In the genomic region with DNA sequence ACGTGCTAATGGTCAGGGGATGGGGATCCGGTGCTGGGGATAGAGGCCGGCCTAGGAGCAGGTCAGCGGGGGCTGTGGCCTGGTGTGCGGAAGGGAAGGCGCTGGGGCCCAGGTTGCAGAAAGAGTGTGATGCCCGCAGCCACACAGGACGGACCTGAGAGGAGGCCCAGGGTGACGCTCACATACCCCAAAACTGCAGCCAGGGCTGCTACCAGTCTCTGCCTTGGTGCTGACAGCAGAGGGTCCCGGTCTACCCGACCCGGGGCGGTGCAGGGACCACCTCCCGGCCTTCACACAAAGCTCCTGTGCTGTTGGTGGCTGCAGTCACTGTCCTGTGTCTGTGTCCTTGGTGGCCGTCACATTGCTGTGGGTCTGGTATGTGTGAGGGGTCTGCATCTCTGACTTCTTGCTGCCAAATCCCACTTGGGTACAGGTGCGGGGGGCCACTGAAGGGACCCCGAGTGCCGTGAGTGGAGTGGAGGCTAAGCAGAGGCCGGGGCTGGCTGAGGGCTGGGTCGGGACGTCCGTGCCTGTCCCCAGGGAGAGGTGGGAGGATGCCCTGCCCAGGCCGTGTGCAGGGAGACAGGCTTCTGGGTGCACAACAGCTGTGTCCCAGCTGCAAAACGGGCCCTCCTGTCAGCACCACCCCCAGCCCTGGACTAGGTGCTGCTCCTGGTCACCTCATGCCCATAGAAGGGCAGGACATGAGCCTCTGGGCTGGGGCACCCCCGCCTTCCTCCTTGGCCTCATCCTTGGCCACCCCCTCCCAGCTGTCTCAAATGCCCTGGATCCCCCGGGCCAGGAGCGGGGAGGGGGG, we compare ENCODE assay signal across 1 cellular context.
A peak's percentile ranks its signal among the peaks of the same experiment; 100 is the strongest.
TF ChIP-seq lines count a peak whose summit lies in the region.

No MANE protein-coding gene starts in this region.

TF ChIP-seq in GM12878, 131 proteins besides CTCF, POLR2A, EP300 and RAD21:
- TF ChIP-seq ASH2L (IDR thresholded peaks at IDR 0.05; ENCODE audit: borderline replicate concordance, low read depth) (no peak), ZSCAN29 (IDR thresholded peaks at IDR 0.05) (no peak), SMAD5 (IDR thresholded peaks at IDR 0.05; ENCODE audit: low read depth) (0 out of 2 replicates have a peak, but pooled peaks have one; percentile 19), EZH2 (IDR thresholded peaks at IDR 0.05; ENCODE audit: borderline replicate concordance, control insufficient read depth, low read depth, low read length) (no peak), HDGF (IDR thresholded peaks at IDR 0.05) (no peak), KAT2A (conservative IDR thresholded peaks at IDR 0.05; ENCODE audit: control insufficient read depth, low read depth, low read length) (no peak), ZNF217 (IDR thresholded peaks at IDR 0.05) (0 out of 2 replicates have a peak, but pooled peaks have one; percentile 14), PML (IDR thresholded peaks at IDR 0.05; ENCODE audit: low read length) (no peak), SP1 (IDR thresholded peaks at IDR 0.05; ENCODE audit: low read depth, low read length) (peak; percentile 21), SRF (IDR thresholded peaks at IDR 0.05; ENCODE audit: low read depth in 2 of 2, low read length in 2 of 2) (peak; percentile 90 to 92), KLF5 (IDR thresholded peaks at IDR 0.05; ENCODE audit: partially characterized antibody) (no peak), PAX5 (IDR thresholded peaks at IDR 0.05; ENCODE audit: borderline replicate concordance, low read depth, low read length) (0 out of 2 replicates have a peak, but pooled peaks have one; percentile 54), EGR1 (IDR thresholded peaks at IDR 0.05; ENCODE audit: borderline replicate concordance in 1 of 2, low read depth in 2 of 2, low read length in 2 of 2) (no peak), NR2C1 (IDR thresholded peaks at IDR 0.05) (no peak), BRCA1 (IDR thresholded peaks at IDR 0.05; ENCODE audit: low read depth, low read length) (no peak), SPI1 (IDR thresholded peaks at IDR 0.05; ENCODE audit: borderline replicate concordance, insufficient read depth, low read depth, low read length) (no peak), TCF12 (IDR thresholded peaks at IDR 0.05; ENCODE audit: low read depth, low read length) (peak; percentile 98), BHLHE40 (IDR thresholded peaks at IDR 0.05; ENCODE audit: borderline replicate concordance in 1 of 2, low read depth in 2 of 2, low read length in 1 of 2) (0 out of 4 replicates have a peak, but pooled peaks have one; percentile 18 to 20), STAT1 (conservative IDR thresholded peaks at IDR 0.05) (no peak), POU2F2 (IDR thresholded peaks at IDR 0.05; ENCODE audit: borderline replicate concordance, low read depth, low read length) (no peak), TCF3 (IDR thresholded peaks at IDR 0.05; ENCODE audit: borderline replicate concordance, insufficient read depth, low read depth, low read length) (peak; percentile 97), LARP7 (IDR thresholded peaks at IDR 0.05) (peak; percentile 10; the same call in 1 of the 2 replicates), SMC3 (IDR thresholded peaks at IDR 0.05; ENCODE audit: borderline replicate concordance, low read length) (no peak), BCL11A (IDR thresholded peaks at IDR 0.05; ENCODE audit: low read depth, low read length) (no peak), POLR2AphosphoS5 (IDR thresholded peaks at IDR 0.05; ENCODE audit: low read length) (peak; percentile 90), MEF2B (IDR thresholded peaks at IDR 0.05; ENCODE audit: partially characterized antibody, poor library complexity, severe bottlenecking) (peak; percentile 87)
- TF ChIP-seq, protein P1, sequence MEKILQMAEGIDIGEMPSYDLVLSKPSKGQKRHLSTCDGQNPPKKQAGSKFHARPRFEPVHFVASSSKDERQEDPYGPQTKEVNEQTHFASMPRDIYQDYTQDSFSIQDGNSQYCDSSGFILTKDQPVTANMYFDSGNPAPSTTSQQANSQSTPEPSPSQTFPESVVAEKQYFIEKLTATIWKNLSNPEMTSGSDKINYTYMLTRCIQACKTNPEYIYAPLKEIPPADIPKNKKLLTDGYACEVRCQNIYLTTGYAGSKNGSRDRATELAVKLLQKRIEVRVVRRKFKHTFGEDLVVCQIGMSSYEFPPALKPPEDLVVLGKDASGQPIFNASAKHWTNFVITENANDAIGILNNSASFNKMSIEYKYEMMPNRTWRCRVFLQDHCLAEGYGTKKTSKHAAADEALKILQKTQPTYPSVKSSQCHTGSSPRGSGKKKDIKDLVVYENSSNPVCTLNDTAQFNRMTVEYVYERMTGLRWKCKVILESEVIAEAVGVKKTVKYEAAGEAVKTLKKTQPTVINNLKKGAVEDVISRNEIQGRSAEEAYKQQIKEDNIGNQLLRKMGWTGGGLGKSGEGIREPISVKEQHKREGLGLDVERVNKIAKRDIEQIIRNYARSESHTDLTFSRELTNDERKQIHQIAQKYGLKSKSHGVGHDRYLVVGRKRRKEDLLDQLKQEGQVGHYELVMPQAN (conservative IDR thresholded peaks at IDR 0.05), result peak; percentile 87
- TF ChIP-seq, protein P2, sequence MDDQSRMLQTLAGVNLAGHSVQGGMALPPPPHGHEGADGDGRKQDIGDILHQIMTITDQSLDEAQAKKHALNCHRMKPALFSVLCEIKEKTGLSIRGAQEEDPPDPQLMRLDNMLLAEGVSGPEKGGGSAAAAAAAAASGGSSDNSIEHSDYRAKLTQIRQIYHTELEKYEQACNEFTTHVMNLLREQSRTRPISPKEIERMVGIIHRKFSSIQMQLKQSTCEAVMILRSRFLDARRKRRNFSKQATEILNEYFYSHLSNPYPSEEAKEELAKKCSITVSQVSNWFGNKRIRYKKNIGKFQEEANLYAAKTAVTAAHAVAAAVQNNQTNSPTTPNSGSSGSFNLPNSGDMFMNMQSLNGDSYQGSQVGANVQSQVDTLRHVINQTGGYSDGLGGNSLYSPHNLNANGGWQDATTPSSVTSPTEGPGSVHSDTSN (IDR thresholded peaks at IDR 0.05; ENCODE audit: insufficient replicate concordance, low read depth, low read length), result peak; percentile 36
- TF ChIP-seq, protein P3, sequence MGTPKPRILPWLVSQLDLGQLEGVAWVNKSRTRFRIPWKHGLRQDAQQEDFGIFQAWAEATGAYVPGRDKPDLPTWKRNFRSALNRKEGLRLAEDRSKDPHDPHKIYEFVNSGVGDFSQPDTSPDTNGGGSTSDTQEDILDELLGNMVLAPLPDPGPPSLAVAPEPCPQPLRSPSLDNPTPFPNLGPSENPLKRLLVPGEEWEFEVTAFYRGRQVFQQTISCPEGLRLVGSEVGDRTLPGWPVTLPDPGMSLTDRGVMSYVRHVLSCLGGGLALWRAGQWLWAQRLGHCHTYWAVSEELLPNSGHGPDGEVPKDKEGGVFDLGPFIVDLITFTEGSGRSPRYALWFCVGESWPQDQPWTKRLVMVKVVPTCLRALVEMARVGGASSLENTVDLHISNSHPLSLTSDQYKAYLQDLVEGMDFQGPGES (IDR thresholded peaks at IDR 0.05), result no peak
- TF ChIP-seq, protein P4, sequence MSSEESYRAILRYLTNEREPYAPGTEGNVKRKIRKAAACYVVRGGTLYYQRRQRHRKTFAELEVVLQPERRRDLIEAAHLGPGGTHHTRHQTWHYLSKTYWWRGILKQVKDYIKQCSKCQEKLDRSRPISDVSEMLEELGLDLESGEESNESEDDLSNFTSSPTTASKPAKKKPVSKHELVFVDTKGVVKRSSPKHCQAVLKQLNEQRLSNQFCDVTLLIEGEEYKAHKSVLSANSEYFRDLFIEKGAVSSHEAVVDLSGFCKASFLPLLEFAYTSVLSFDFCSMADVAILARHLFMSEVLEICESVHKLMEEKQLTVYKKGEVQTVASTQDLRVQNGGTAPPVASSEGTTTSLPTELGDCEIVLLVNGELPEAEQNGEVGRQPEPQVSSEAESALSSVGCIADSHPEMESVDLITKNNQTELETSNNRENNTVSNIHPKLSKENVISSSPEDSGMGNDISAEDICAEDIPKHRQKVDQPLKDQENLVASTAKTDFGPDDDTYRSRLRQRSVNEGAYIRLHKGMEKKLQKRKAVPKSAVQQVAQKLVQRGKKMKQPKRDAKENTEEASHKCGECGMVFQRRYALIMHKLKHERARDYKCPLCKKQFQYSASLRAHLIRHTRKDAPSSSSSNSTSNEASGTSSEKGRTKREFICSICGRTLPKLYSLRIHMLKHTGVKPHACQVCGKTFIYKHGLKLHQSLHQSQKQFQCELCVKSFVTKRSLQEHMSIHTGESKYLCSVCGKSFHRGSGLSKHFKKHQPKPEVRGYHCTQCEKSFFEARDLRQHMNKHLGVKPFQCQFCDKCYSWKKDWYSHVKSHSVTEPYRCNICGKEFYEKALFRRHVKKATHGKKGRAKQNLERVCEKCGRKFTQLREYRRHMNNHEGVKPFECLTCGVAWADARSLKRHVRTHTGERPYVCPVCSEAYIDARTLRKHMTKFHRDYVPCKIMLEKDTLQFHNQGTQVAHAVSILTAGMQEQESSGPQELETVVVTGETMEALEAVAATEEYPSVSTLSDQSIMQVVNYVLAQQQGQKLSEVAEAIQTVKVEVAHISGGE (CRISPR knock-in tag; IDR thresholded peaks at IDR 0.05), result no peak
- TF ChIP-seq, protein P5, sequence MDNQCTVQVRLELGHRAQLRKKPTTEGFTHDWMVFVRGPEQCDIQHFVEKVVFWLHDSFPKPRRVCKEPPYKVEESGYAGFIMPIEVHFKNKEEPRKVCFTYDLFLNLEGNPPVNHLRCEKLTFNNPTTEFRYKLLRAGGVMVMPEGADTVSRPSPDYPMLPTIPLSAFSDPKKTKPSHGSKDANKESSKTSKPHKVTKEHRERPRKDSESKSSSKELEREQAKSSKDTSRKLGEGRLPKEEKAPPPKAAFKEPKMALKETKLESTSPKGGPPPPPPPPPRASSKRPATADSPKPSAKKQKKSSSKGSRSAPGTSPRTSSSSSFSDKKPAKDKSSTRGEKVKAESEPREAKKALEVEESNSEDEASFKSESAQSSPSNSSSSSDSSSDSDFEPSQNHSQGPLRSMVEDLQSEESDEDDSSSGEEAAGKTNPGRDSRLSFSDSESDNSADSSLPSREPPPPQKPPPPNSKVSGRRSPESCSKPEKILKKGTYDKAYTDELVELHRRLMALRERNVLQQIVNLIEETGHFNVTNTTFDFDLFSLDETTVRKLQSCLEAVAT (IDR thresholded peaks at IDR 0.05), result 0 out of 2 replicates have a peak, but pooled peaks have one; percentile 12
